ENCODE assay signal across 8 cellular contexts in the genomic region with DNA sequence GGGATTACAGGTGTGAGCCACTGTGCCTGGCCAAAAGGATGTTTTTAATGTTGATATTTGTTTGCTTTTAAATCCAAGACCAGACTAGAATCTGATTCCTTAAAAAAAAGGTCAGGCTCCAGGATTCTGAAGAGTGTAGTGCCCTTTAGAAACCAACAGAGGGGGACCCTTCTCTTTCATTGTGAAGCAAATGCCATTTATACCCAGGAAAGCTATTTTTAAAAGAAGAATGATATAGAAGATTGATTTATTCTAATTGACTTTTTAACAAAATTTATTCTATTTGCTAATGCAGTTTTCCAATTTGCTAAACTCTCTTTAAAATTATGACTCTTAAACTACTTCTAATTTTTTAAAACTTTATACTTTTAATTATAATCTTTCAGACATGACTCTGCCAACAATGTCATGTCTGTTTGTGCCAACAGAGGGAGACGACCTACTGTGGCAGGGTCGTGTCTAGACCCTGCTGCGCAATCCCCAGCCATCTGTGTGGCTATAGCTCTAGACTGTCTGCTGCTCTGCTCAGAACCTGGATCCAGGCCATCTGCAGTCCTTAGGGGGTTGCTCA.
DNase-seq lines count a peak whose midpoint lies in the region; ATAC-seq and TF ChIP-seq lines count a peak whose summit lies in the region.

No MANE protein-coding gene starts in this region.

- DNase-seq in A673 (ENCODE audit: low spot score) (peak; percentile 74), MM.1S (peak; percentile 42), SK-MEL-5 (ENCODE audit: low read depth, low spot score) (peak; percentile 84), suprapubic skin (ENCODE audit: low spot score in 2 of 2) (no peak)
- no peak for DNase-seq in activated T-helper 2 cell treated with anti-CD3 and anti-CD28 coated beads, Interferon-gamma antibody, Interleukin-2, Interleukin-4, amounts not matched to agents 10 μg/mL and 5 μg/mL and 100 μg/mL, durations not matched to agents 14 hours and 24 hours and 36 hours (ENCODE audit: low spot score)

- no peak overlapping the region for H3K4me3 Mint-ChIP-seq in activated T-helper 2 cell treated with anti-CD3 and anti-CD28 coated beads, Interferon-gamma antibody, Interleukin-2, Interleukin-4, amounts not matched to agents 10 μg/mL and 5 μg/mL and 100 μg/mL, durations not matched to agents 14 hours and 24 hours and 36 hours (ENCODE audit: low read depth)

- H3K36me3 Mint-ChIP-seq in activated T-helper 2 cell treated with anti-CD3 and anti-CD28 coated beads, Interferon-gamma antibody, Interleukin-2, Interleukin-4, amounts not matched to agents 10 μg/mL and 5 μg/mL and 100 μg/mL, durations not matched to agents 14 hours and 24 hours and 36 hours (ENCODE audit: low read depth): no peaks in the 10 kb centered on the region

- H3K4me2 ChIP-seq in MM.1S (ENCODE audit: low read depth, low read length): no peak overlapping the region

- no peaks in the 10 kb centered on the region for H3K4me1 Mint-ChIP-seq in activated T-helper 2 cell treated with anti-CD3 and anti-CD28 coated beads, Interferon-gamma antibody, Interleukin-2, Interleukin-4, amounts not matched to agents 10 μg/mL and 5 μg/mL and 100 μg/mL, durations not matched to agents 14 hours and 24 hours and 36 hours (ENCODE audit: low read depth)

- H3K27ac ChIP-seq in A673 (ENCODE audit: low read depth, low read length, poor library complexity, severe bottlenecking) (no peak overlapping the region), MM.1S (ENCODE audit: low read length) (no peak overlapping the region), gastroesophageal sphincter (no peak overlapping the region), suprapubic skin (no peak overlapping the region)

- no peaks in the 10 kb centered on the region for H3K9me3 Mint-ChIP-seq in activated T-helper 2 cell treated with anti-CD3 and anti-CD28 coated beads, Interferon-gamma antibody, Interleukin-2, Interleukin-4, amounts not matched to agents 10 μg/mL and 5 μg/mL and 100 μg/mL, durations not matched to agents 14 hours and 24 hours and 36 hours

- peaks cover 21% of the 10 kb centered on the region for H3F3A ChIP-seq in MM.1S (ENCODE audit: insufficient read depth, low read length)

- no peak for TF ChIP-seq EP300 in gastroesophageal sphincter (IDR thresholded peaks at IDR 0.05)
- no peak for TF ChIP-seq EP300 in suprapubic skin (IDR thresholded peaks at IDR 0.05)

- H3K9me3 ChIP-seq in A673 (ENCODE audit: low read depth, low read length, poor library complexity, severe bottlenecking) (no peaks in the 10 kb centered on the region), MM.1S (replicated peaks; ENCODE audit: insufficient read depth, low read length) (no peaks in the 10 kb centered on the region), gastroesophageal sphincter (no peaks in the 10 kb centered on the region), suprapubic skin (no peaks in the 10 kb centered on the region)

- no peak for TF ChIP-seq POLR2A in gastroesophageal sphincter (IDR thresholded peaks at IDR 0.05)
- no peak for TF ChIP-seq POLR2A in suprapubic skin (IDR thresholded peaks at IDR 0.05)

- peak; percentile 76 for TF ChIP-seq CTCF in A673 (conservative IDR thresholded peaks at IDR 0.05; ENCODE audit: low read depth, low read length)
- peak; percentile 36 for TF ChIP-seq CTCF in GM12873 (IDR thresholded peaks at IDR 0.05; ENCODE audit: insufficient read depth, low read depth, low read length, missing control alignments)
- peak; percentile 44 for TF ChIP-seq CTCF in MM.1S (IDR thresholded peaks at IDR 0.05; ENCODE audit: low read length)
- peak; percentile 19 to 57 (median 46) for TF ChIP-seq CTCF in gastroesophageal sphincter (IDR thresholded peaks at IDR 0.05)
- peak; percentile 14 to 54 for TF ChIP-seq CTCF in suprapubic skin (IDR thresholded peaks at IDR 0.05)

- in situ Hi-C loops in SK-MEL-5 (cut with HindIII; ENCODE audit: low pct_unique_long_range_greater_than_20kb, low sequenced_read_pairs): loop anchor here (25.0 kb wide), 1 partner anchor 649 kb away; no protein-coding TSS in a partner anchor

- no peak overlapping the region for H3K27ac Mint-ChIP-seq in activated T-helper 2 cell treated with anti-CD3 and anti-CD28 coated beads, Interferon-gamma antibody, Interleukin-2, Interleukin-4, amounts not matched to agents 10 μg/mL and 5 μg/mL and 100 μg/mL, durations not matched to agents 14 hours and 24 hours and 36 hours

- ATAC-seq in gastroesophageal sphincter (no peak), GM21717 (IDR thresholded peaks at IDR 0.05; ENCODE audit: unreplicated experiment) (no peak)

- no peaks in the 10 kb centered on the region for H3K4me1 ChIP-seq in A673 (ENCODE audit: insufficient read depth, low read length, poor library complexity, severe bottlenecking)
- peaks cover 30% of the 10 kb centered on the region for H3K4me1 ChIP-seq in MM.1S (ENCODE audit: low read length)
- H3K4me1 ChIP-seq in gastroesophageal sphincter: peaks cover 0 to 3% (median 0%) of the 10 kb centered on the region in 3 donors
- H3K4me1 ChIP-seq in suprapubic skin: peaks cover 5% of the 10 kb centered on the region

- CTCF ChIA-PET in A673 (lab: Charles Lee): interaction anchor here (0.5 to 2.6 kb wide), 8 partner anchors 9 to 733 kb away, joined by 3 to 62 read pairs (median 3); no protein-coding TSS in a partner anchor

- no peaks in the 10 kb centered on the region for H3K27me3 ChIP-seq in A673 (replicated peaks; ENCODE audit: insufficient read depth, low read depth, low read length, poor library complexity)
- H3K27me3 ChIP-seq in MM.1S (replicated peaks; ENCODE audit: insufficient read depth, low read length): no peaks in the 10 kb centered on the region
- no peaks in the 10 kb centered on the region for H3K27me3 ChIP-seq in gastroesophageal sphincter
- H3K27me3 ChIP-seq in suprapubic skin: no peaks in the 10 kb centered on the region

- intact Hi-C loops in A673 (cut with micrococcal nuclease; ENCODE audit: unreplicated experiment): loop anchor here (1.0 to 5.0 kb wide), 3 partner anchors 90 to 734 kb away; no protein-coding TSS in a partner anchor
- intact Hi-C loops in activated T-helper 2 cell treated with anti-CD3 and anti-CD28 coated beads, Interferon-gamma antibody, Interleukin-2, Interleukin-4, amounts not matched to agents 10 μg/mL and 5 μg/mL and 100 μg/mL, durations not matched to agents 14 hours and 24 hours and 36 hours (cut with micrococcal nuclease): no loop called here

- POLR2A ChIA-PET in A673 (lab: Charles Lee; ENCODE audit: low non-redundant PET): interaction anchor here (0.6 kb wide), 1 partner anchor 640 kb away, joined by 7 read pairs; no protein-coding TSS in a partner anchor

- no peaks in the 10 kb centered on the region for H3K27me3 Mint-ChIP-seq in activated T-helper 2 cell treated with anti-CD3 and anti-CD28 coated beads, Interferon-gamma antibody, Interleukin-2, Interleukin-4, amounts not matched to agents 10 μg/mL and 5 μg/mL and 100 μg/mL, durations not matched to agents 14 hours and 24 hours and 36 hours (ENCODE audit: low read depth)

- no peaks in the 10 kb centered on the region for H3K79me2 ChIP-seq in MM.1S (ENCODE audit: low read length)

- H2AFZ ChIP-seq in MM.1S (ENCODE audit: low read length): no peak overlapping the region

- WGBS in gastroesophageal sphincter (ENCODE audit: low coverage in 1 of 2), 2 donors: 0 to 11% methylated on average over 2 to 3 of the region's 3 CpGs
- WGBS in suprapubic skin: 33% methylated on average over 3 of the region's 3 CpGs

- no peak overlapping the region for H3K4me3 ChIP-seq in A673 (ENCODE audit: low read depth, low read length, poor library complexity, severe bottlenecking)
- no peak overlapping the region for H3K4me3 ChIP-seq in MM.1S (ENCODE audit: low read length)
- H3K4me3 ChIP-seq in gastroesophageal sphincter: no peak overlapping the region
- H3K4me3 ChIP-seq in suprapubic skin: no peak overlapping the region

- no peaks in the 10 kb centered on the region for H4K20me1 ChIP-seq in MM.1S (ENCODE audit: insufficient read depth, low read length)

- H3K36me3 ChIP-seq in A673 (ENCODE audit: insufficient read depth, low read length, poor library complexity, severe bottlenecking): no peaks in the 10 kb centered on the region
- peaks cover 6% of the 10 kb centered on the region; the same call in 1 of the 2 replicates for H3K36me3 ChIP-seq in MM.1S (replicated peaks; ENCODE audit: insufficient read depth, low read length)
- peaks cover 0 to 16% of the 10 kb centered on the region in 2 donors for H3K36me3 ChIP-seq in gastroesophageal sphincter
- H3K36me3 ChIP-seq in suprapubic skin: peaks cover 9% of the 10 kb centered on the region

- H3K9ac ChIP-seq in MM.1S (ENCODE audit: low read length): no peak overlapping the region

- H3K9me2 ChIP-seq in MM.1S (replicated peaks; ENCODE audit: insufficient read depth, low read length): no peaks in the 10 kb centered on the region

- no TSS peak for BruUV-seq in A673 (replicated peaks; lab: Mats Ljungman, UMichigan)

Comparison
In these comparisons a context has a peak if more than half of its experiments do, and no peak if none do; other contexts are left out.
1. DNase-seq: peak in A673 (single experiment), MM.1S (single experiment) and SK-MEL-5 (single experiment); none in suprapubic skin (0 of 2) and activated T-helper 2 cell treated with anti-CD3 and anti-CD28 coated beads, Interferon-gamma antibody, Interleukin-2, Interleukin-4, amounts not matched to agents 10 μg/mL and 5 μg/mL and 100 μg/mL, durations not matched to agents 14 hours and 24 hours and 36 hours (single experiment).
2. Peak in every context shown above with its lines, with median percentiles within 50 percentile points of each other: CTCF ChIP-seq.